Comparison of ENCODE assay signal across 8 cellular contexts in the genomic region with DNA sequence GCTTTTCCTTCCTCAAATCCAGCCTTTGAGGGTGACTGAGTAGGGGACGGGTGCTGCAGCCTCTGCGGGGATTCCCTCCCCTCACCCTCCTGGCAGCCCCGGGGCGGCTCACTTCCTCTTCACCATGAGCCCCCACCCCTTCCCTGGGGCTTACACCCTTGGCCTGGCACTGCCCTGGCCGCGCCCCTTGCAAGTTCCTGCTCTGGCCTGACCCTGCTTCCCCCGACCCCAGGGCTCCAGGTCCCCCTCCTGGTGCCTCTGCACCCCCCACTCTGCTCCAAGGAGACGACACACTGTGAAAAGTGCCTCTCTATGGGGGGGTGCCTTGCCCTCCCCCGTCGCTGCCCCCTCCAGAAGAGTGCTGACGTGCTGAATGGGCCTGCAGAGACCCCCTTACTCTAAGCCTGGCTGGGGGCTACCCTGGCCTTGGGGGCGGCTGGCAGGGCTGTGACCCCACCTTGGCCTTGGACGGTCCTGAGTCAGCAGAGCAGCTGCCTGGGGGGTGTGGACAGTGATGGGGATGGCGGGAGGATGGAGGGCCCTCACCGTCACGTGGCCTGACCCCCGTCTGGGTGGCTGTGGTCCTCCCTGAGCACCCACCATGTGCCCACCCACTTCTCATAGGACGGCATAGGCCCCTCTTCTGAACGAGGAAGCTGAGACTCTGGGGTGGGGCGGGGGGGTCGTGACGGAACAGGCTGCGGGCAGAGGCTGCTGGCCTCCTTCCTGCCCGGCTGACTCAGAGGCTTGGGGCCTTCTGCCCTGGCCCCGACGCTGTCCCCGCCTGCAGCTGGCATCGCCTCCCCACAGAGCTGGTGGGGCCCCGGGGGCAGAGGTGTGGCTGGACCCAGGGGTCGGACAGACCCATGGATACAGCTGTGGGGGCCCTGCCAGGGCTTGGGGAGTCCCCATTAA. TPM values are rescaled to one million over a fixed set of nuclear protein-coding genes. Genes with fewer than 3 reads are reported as not detected.
DNase-seq lines count a peak whose midpoint lies in the region; ATAC-seq, FAIRE-seq and TF ChIP-seq lines count a peak whose summit lies in the region.

No MANE protein-coding gene starts in this region.

- ATAC-seq in HG03159 (IDR thresholded peaks at IDR 0.05; ENCODE audit: unreplicated experiment) (peak; percentile 53), memory B cell (ENCODE audit: low read depth) (peak; percentile 79)

- no peaks in the 10 kb centered on the region for H3K27me3 Mint-ChIP-seq in T-helper 2 cell treated with Interferon-gamma antibody and Interleukin-4, amounts not matched to agents 5 μg/mL and 100 μg/mL, for 36 hours (ENCODE audit: low read depth)
- H3K27me3 Mint-ChIP-seq in memory B cell: no peaks in the 10 kb centered on the region

- H3K4me3 Mint-ChIP-seq in T-helper 2 cell treated with Interferon-gamma antibody and Interleukin-4, amounts not matched to agents 5 μg/mL and 100 μg/mL, for 36 hours: peak overlapping the region; percentile 78
- H3K4me3 Mint-ChIP-seq in memory B cell: peak overlapping the region; percentile 85

- peaks cover 0 to 13% of the 10 kb centered on the region in 2 donors for H3K4me1 ChIP-seq in uterus

- no peaks in the 10 kb centered on the region for H3K27me3 ChIP-seq in uterus

- peak overlapping the region; percentile 91 for H3K27ac Mint-ChIP-seq in T-helper 2 cell treated with Interferon-gamma antibody and Interleukin-4, amounts not matched to agents 5 μg/mL and 100 μg/mL, for 36 hours
- H3K27ac Mint-ChIP-seq in memory B cell: peak overlapping the region; percentile 96

- TF ChIP-seq POLR2A in GM12892 (IDR thresholded peaks at IDR 0.05; ENCODE audit: low read depth, low read length): no peak
- no peak for TF ChIP-seq POLR2A in uterus (IDR thresholded peaks at IDR 0.05)

- no peak for TF ChIP-seq CTCF in uterus (IDR thresholded peaks at IDR 0.05)

- H3K27ac ChIP-seq in caudate nucleus (ENCODE audit: low read depth, low read length) (peak overlapping the region; percentile 80), uterus (peak overlapping the region; percentile 55 to 65)

- H3K9me3 ChIP-seq in uterus: no peaks in the 10 kb centered on the region

- H3K36me3 ChIP-seq in uterus: no peaks in the 10 kb centered on the region

- no peaks in the 10 kb centered on the region for H3K9me3 Mint-ChIP-seq in T-helper 2 cell treated with Interferon-gamma antibody and Interleukin-4, amounts not matched to agents 5 μg/mL and 100 μg/mL, for 36 hours
- no peaks in the 10 kb centered on the region for H3K9me3 Mint-ChIP-seq in memory B cell

- intact Hi-C loops in uterus (cut with DNase I; ENCODE audit: low total_unique reads): no loop called here

- peaks cover 26% of the 10 kb centered on the region for H3K4me1 Mint-ChIP-seq in T-helper 2 cell treated with Interferon-gamma antibody and Interleukin-4, amounts not matched to agents 5 μg/mL and 100 μg/mL, for 36 hours (ENCODE audit: low read depth)
- peaks cover 42% of the 10 kb centered on the region for H3K4me1 Mint-ChIP-seq in memory B cell

- FAIRE-seq in GM12892 (lab: Jason Lieb, UNC): peak; percentile 70

- H3K4me3 ChIP-seq in uterus: no peak overlapping the region

- DNase-seq in GM12892 (ENCODE audit: insufficient read length): peak; percentile 63
- DNase-seq in T-helper 2 cell treated with Interferon-gamma antibody and Interleukin-4, amounts not matched to agents 5 μg/mL and 100 μg/mL, for 36 hours (ENCODE audit: low spot score): peak; percentile 67
- peak in 17 of 61 donors; percentile 11 to 61 (median 39) for DNase-seq in caudate nucleus (lab: John Stamatoyannopoulos, UW)
- DNase-seq in memory B cell (ENCODE audit: low spot score in 2 of 2): peak; percentile 79 to 89
- peak; percentile 24 to 29 for DNase-seq in uterus
- DNase-seq in NCI-H82 (lab: John Stamatoyannopoulos, UW): no peak
- no peak for DNase-seq in 8988T

- H3K36me3 Mint-ChIP-seq in T-helper 2 cell treated with Interferon-gamma antibody and Interleukin-4, amounts not matched to agents 5 μg/mL and 100 μg/mL, for 36 hours (ENCODE audit: low read depth): peaks cover 26% of the 10 kb centered on the region
- peaks cover 5% of the 10 kb centered on the region for H3K36me3 Mint-ChIP-seq in memory B cell

RNA-seq across cellular contexts. Expression of a gene that starts 9.8 kb away (rescaled TPM):
- 0.17 TPM for polyA plus RNA-seq in GM12892 (2012; ENCODE audit: missing spikeins)
- total RNA-seq in uterus: 10 to 100 TPM in 2 of 4 donors, 1 to 10 TPM in 1, not detected in 1; 2.3 to 30.5 (median 26.5) TPM

RNA-seq across cellular contexts. Expression of a gene that starts 25.9 kb away (rescaled TPM):
- 7.6 TPM for polyA plus RNA-seq in GM12892 (2012; ENCODE audit: missing spikeins)
- total RNA-seq in uterus: 10 to 100 TPM; 10.3 to 44.3 (median 36.0) TPM

RNA-seq across cellular contexts. Expression of a gene that starts 29.4 kb away (rescaled TPM):
- polyA plus RNA-seq in GM12892 (2012; ENCODE audit: missing spikeins): 2.7 TPM
- total RNA-seq in uterus: 10 to 100 TPM in 3 of 4 donors, 1 to 10 TPM in 1; 6.8 to 28.0 (median 16.9) TPM

RNA-seq across cellular contexts. Expression of a gene that starts 53.2 kb away (rescaled TPM):
- not detected for polyA plus RNA-seq in GM12892 (2012; ENCODE audit: missing spikeins)
- not detected for total RNA-seq in uterus

Comparison
In these comparisons a context has a peak if more than half of its experiments do, and no peak if none do; other contexts are left out.
1. DNase-seq: peak in GM12892 (single experiment), T-helper 2 cell treated with Interferon-gamma antibody and Interleukin-4, amounts not matched to agents 5 μg/mL and 100 μg/mL, for 36 hours (single experiment), memory B cell (2 of 2) and uterus (2 of 2); none in NCI-H82 (single experiment) and 8988T (single experiment).